ENCODE assay signal across 9 cellular contexts in genomic region chrX:31487946-31488345, GRCh38.
"Had no signal": no experiment of that assay in that cellular context is flagged by ENCODE, and none has a peak within 500 bp of the region (broad histone marks: within the 10 kb centered on the region; RNA-seq: fewer than 3 reads in every experiment).

No MANE protein-coding gene starts in this region.

- H3K9ac ChIP-seq: GM23248 had no signal

- DNase-seq: GM23248, GOT3, H7, HFFc6, KBM-7 had no signal

- H3K36me3 Mint-ChIP-seq: IgD-negative memory B cell had no signal

- H3K9me3 ChIP-seq: HAP-1 had no signal

- H3K4me1 ChIP-seq: HAP-1 had no signal

- H3K4me3 ChIP-seq: GM23248, HAP-1 had no signal

- H3K36me3 ChIP-seq: HAP-1 had no signal

- H3K9me3 Mint-ChIP-seq: HFFc6 had no signal

- H3K4me3 Mint-ChIP-seq: HFFc6 had no signal

- H2AFZ ChIP-seq: GM23248 had no signal

- H3K27ac Mint-ChIP-seq: HFFc6, IgD-negative memory B cell had no signal

- ATAC-seq: HCT116, HepG2 had no signal

- H3K4me1 Mint-ChIP-seq: IgD-negative memory B cell had no signal

- H3K27ac ChIP-seq: GM23248 had no signal
